2 cellular contexts compared by ENCODE assay signal in genomic region chr3:8994226-8994625, GRCh38.
TF ChIP-seq lines count a peak whose summit lies in the region.

No MANE protein-coding gene starts in this region.

TF ChIP-seq in K562, 482 proteins besides CTCF, POLR2A, EP300 and RAD21:
- no peak for TF ChIP-seq HOXB6 (CRISPR knock-in tag; IDR thresholded peaks at IDR 0.05; ENCODE audit: borderline replicate concordance)
- TF ChIP-seq TAF7 (tag; IDR thresholded peaks at IDR 0.05), result no peak
- TF ChIP-seq NFATC3 (IDR thresholded peaks at IDR 0.05), result no peak
- peak; percentile 79 for TF ChIP-seq ZBTB17 (CRISPR knock-in tag; IDR thresholded peaks at IDR 0.05)
- no peak for TF ChIP-seq ZFP36 (IDR thresholded peaks at IDR 0.05; ENCODE audit: low read depth, low read length, partially characterized antibody)
- no peak for TF ChIP-seq RB1 (IDR thresholded peaks at IDR 0.05; ENCODE audit: low read depth)

TF ChIP-seq in H1, 55 proteins besides CTCF, POLR2A, EP300 and RAD21:
- TF ChIP-seq SUZ12 (IDR thresholded peaks at IDR 0.05; ENCODE audit: low read length), result no peak
- TF ChIP-seq, protein P1, sequence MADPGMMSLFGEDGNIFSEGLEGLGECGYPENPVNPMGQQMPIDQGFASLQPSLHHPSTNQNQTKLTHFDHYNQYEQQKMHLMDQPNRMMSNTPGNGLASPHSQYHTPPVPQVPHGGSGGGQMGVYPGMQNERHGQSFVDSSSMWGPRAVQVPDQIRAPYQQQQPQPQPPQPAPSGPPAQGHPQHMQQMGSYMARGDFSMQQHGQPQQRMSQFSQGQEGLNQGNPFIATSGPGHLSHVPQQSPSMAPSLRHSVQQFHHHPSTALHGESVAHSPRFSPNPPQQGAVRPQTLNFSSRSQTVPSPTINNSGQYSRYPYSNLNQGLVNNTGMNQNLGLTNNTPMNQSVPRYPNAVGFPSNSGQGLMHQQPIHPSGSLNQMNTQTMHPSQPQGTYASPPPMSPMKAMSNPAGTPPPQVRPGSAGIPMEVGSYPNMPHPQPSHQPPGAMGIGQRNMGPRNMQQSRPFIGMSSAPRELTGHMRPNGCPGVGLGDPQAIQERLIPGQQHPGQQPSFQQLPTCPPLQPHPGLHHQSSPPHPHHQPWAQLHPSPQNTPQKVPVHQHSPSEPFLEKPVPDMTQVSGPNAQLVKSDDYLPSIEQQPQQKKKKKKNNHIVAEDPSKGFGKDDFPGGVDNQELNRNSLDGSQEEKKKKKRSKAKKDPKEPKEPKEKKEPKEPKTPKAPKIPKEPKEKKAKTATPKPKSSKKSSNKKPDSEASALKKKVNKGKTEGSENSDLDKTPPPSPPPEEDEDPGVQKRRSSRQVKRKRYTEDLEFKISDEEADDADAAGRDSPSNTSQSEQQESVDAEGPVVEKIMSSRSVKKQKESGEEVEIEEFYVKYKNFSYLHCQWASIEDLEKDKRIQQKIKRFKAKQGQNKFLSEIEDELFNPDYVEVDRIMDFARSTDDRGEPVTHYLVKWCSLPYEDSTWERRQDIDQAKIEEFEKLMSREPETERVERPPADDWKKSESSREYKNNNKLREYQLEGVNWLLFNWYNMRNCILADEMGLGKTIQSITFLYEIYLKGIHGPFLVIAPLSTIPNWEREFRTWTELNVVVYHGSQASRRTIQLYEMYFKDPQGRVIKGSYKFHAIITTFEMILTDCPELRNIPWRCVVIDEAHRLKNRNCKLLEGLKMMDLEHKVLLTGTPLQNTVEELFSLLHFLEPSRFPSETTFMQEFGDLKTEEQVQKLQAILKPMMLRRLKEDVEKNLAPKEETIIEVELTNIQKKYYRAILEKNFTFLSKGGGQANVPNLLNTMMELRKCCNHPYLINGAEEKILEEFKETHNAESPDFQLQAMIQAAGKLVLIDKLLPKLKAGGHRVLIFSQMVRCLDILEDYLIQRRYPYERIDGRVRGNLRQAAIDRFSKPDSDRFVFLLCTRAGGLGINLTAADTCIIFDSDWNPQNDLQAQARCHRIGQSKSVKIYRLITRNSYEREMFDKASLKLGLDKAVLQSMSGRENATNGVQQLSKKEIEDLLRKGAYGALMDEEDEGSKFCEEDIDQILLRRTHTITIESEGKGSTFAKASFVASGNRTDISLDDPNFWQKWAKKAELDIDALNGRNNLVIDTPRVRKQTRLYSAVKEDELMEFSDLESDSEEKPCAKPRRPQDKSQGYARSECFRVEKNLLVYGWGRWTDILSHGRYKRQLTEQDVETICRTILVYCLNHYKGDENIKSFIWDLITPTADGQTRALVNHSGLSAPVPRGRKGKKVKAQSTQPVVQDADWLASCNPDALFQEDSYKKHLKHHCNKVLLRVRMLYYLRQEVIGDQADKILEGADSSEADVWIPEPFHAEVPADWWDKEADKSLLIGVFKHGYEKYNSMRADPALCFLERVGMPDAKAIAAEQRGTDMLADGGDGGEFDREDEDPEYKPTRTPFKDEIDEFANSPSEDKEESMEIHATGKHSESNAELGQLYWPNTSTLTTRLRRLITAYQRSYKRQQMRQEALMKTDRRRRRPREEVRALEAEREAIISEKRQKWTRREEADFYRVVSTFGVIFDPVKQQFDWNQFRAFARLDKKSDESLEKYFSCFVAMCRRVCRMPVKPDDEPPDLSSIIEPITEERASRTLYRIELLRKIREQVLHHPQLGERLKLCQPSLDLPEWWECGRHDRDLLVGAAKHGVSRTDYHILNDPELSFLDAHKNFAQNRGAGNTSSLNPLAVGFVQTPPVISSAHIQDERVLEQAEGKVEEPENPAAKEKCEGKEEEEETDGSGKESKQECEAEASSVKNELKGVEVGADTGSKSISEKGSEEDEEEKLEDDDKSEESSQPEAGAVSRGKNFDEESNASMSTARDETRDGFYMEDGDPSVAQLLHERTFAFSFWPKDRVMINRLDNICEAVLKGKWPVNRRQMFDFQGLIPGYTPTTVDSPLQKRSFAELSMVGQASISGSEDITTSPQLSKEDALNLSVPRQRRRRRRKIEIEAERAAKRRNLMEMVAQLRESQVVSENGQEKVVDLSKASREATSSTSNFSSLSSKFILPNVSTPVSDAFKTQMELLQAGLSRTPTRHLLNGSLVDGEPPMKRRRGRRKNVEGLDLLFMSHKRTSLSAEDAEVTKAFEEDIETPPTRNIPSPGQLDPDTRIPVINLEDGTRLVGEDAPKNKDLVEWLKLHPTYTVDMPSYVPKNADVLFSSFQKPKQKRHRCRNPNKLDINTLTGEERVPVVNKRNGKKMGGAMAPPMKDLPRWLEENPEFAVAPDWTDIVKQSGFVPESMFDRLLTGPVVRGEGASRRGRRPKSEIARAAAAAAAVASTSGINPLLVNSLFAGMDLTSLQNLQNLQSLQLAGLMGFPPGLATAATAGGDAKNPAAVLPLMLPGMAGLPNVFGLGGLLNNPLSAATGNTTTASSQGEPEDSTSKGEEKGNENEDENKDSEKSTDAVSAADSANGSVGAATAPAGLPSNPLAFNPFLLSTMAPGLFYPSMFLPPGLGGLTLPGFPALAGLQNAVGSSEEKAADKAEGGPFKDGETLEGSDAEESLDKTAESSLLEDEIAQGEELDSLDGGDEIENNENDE (IDR thresholded peaks at IDR 0.05; ENCODE audit: insufficient replicate concordance, low read length), result no peak
- no peak for TF ChIP-seq CTBP2 (IDR thresholded peaks at IDR 0.05; ENCODE audit: borderline replicate concordance, insufficient read depth, insufficient read length, low read length)
- TF ChIP-seq TEAD4 (IDR thresholded peaks at IDR 0.05; ENCODE audit: low read depth, low read length), result no peak
- no peak for TF ChIP-seq CHD2 (IDR thresholded peaks at IDR 0.05; ENCODE audit: low read length)
